Comparison of ENCODE assay signal across 8 cellular contexts in the genomic region with DNA sequence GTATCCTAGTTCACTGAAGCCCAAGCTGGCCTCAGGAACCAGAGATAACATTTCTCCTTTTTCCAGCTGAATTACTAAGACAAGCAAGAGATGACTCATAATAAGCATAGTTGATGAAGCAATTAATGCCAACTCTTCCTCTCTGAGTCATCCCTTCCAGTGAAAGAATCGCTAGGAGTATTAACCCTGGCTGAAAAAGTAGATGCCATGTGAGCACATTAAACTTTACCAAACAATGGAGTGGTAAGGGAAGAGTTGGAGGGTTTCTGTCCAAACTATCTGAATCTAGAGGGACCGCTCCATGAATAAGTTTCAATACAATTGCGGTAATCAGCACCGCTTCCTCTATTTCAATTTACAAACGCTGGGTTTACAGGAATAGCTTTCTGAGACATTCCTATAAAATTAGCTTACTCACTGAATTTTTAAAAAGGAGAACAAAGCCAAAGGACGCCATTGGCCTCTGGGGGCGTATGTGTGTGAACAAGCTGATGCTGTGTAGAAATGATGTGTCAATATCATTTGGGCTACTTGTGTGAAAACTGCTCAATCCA. TPM values are rescaled to one million over a fixed set of nuclear protein-coding genes. Genes with fewer than 3 reads are reported as not detected.
DNase-seq lines count a peak whose midpoint lies in the region; ATAC-seq lines count a peak whose summit lies in the region.

No MANE protein-coding gene starts in this region.

- H3K9me3 Mint-ChIP-seq in activated naive CD4-positive, alpha-beta T cell treated with anti-CD3 and anti-CD28 coated beads, Interleukin-2, amount 50 U/mL, for 72 hours, result no peaks in the 10 kb centered on the region

- H3K36me3 Mint-ChIP-seq in activated naive CD4-positive, alpha-beta T cell treated with anti-CD3 and anti-CD28 coated beads, Interleukin-2, amount 50 U/mL, for 72 hours, result peaks cover 5 to 7% of the 10 kb centered on the region in 2 donors

- peak; percentile 36 for ATAC-seq in GM21390 (IDR thresholded peaks at IDR 0.05; ENCODE audit: unreplicated experiment)
- peak; percentile 72 to 76 for ATAC-seq in activated naive CD4-positive, alpha-beta T cell treated with anti-CD3 and anti-CD28 coated beads, Interleukin-2, amount 50 U/mL, for 72 hours
- no peak for ATAC-seq in GM19455 (IDR thresholded peaks at IDR 0.05; ENCODE audit: unreplicated experiment)

- H3K27ac Mint-ChIP-seq in activated naive CD4-positive, alpha-beta T cell treated with anti-CD3 and anti-CD28 coated beads, Interleukin-2, amount 50 U/mL, for 72 hours, result peak overlapping the region; percentile 78 to 89

- DNase-seq in COLO829 (ENCODE audit: low spot score), result peak; percentile 85
- peak; percentile 96 for DNase-seq in MV-4-11 (lab: John Stamatoyannopoulos, UW)
- DNase-seq in activated naive CD4-positive, alpha-beta T cell treated with anti-CD3 and anti-CD28 coated beads, Interleukin-2, amount 50 U/mL, for 72 hours (ENCODE audit: low spot score in 2 of 2), result no peak
- peak; percentile 87 for DNase-seq in glomerular visceral epithelial cell (ENCODE audit: extremely low spot score)
- DNase-seq in renal cortical epithelial cell (ENCODE audit: low read depth), result peak; percentile 98
- DNase-seq in NCI-H2107 treated with DMSO at 0.1 percent for 48 hours (lab: John Stamatoyannopoulos, UW; ENCODE audit: unreplicated experiment), result no peak

RNA-seq across cellular contexts. Expression of a gene that starts 48.3 kb away (rescaled TPM):
- total RNA-seq in activated naive CD4-positive, alpha-beta T cell treated with anti-CD3 and anti-CD28 coated beads, Interleukin-2, amount 50 U/mL, for 72 hours, result 10 to 100 TPM; 21.6 to 25.4 TPM
- 14.4 and 27.2 TPM in 2 replicates for total RNA-seq in renal cortical epithelial cell

Comparison
In these comparisons a context has a peak if more than half of its experiments do, and no peak if none do; other contexts are left out.
1. DNase-seq: peak in COLO829 (single experiment), MV-4-11 (single experiment), glomerular visceral epithelial cell (single experiment) and renal cortical epithelial cell (single experiment); none in activated naive CD4-positive, alpha-beta T cell treated with anti-CD3 and anti-CD28 coated beads, Interleukin-2, amount 50 U/mL, for 72 hours (0 of 2) and NCI-H2107 treated with DMSO at 0.1 percent for 48 hours (single experiment).